Comparison of ENCODE assay signal across 19 cellular contexts in genomic region chr9:79685576-79685975, GRCh38.
DNase-seq lines count a peak whose midpoint lies in the region; ATAC-seq, FAIRE-seq and TF ChIP-seq lines count a peak whose summit lies in the region.
"Had no signal": no experiment of that assay in that cellular context is flagged by ENCODE, and none has a peak within 500 bp of the region (broad histone marks: within the 10 kb centered on the region; RNA-seq: fewer than 3 reads in every experiment).

No MANE protein-coding gene starts in this region.

- H3K4me3 Mint-ChIP-seq in natural killer cell treated with Interleukin-12 subunit alpha and Interleukin-12 subunit beta and Interleukin-15 and Interleukin-18, amount 100 ng/mL, for 72 hours, result no peak overlapping the region
- H3K4me3 Mint-ChIP-seq: activated naive CD8-positive, alpha-beta T cell treated with anti-CD3 and anti-CD28 coated beads, Interleukin-2, amount 50 U/mL, for 24 hours; central memory CD8-positive, alpha-beta T cell had no signal

- no peaks in the 10 kb centered on the region for H3K9me3 ChIP-seq in adipocyte (ENCODE audit: control insufficient read depth, low read length)
- H3K9me3 ChIP-seq in smooth muscle cell (replicated peaks; ENCODE audit: low read depth), result no peaks in the 10 kb centered on the region
- no peaks in the 10 kb centered on the region for H3K9me3 ChIP-seq in transverse colon
- no peaks in the 10 kb centered on the region for H3K9me3 ChIP-seq in A673 (ENCODE audit: low read depth, low read length, poor library complexity, severe bottlenecking)
- H3K9me3 ChIP-seq: vagina had no signal

- no peaks in the 10 kb centered on the region for H3K27me3 Mint-ChIP-seq in natural killer cell treated with Interleukin-12 subunit alpha and Interleukin-12 subunit beta and Interleukin-15 and Interleukin-18, amount 100 ng/mL, for 72 hours
- H3K27me3 Mint-ChIP-seq: activated naive CD8-positive, alpha-beta T cell treated with anti-CD3 and anti-CD28 coated beads, Interleukin-2, amount 50 U/mL, for 24 hours; central memory CD8-positive, alpha-beta T cell; naive B cell had no signal

- peaks cover 24% of the 10 kb centered on the region for H4K20me1 ChIP-seq in smooth muscle cell (ENCODE audit: low read depth)

- no peak for TF ChIP-seq EP300 in transverse colon (IDR thresholded peaks at IDR 0.05; ENCODE audit: low read depth)

- H3K9ac ChIP-seq in adipocyte (ENCODE audit: low read length) (no peak overlapping the region), smooth muscle cell (ENCODE audit: low read depth) (no peak overlapping the region)

- POLR2A ChIA-PET in A673 (lab: Charles Lee; ENCODE audit: low non-redundant PET), result no interaction called here

- H3K27ac ChIP-seq in smooth muscle cell (ENCODE audit: low read depth) (peak overlapping the region; percentile 41), transverse colon (no peak overlapping the region), A673 (ENCODE audit: low read depth, low read length, poor library complexity, severe bottlenecking) (no peak overlapping the region)
- H3K27ac ChIP-seq: C4-2B, vagina had no signal

- H3K4me1 Mint-ChIP-seq in natural killer cell treated with Interleukin-12 subunit alpha and Interleukin-12 subunit beta and Interleukin-15 and Interleukin-18, amount 100 ng/mL, for 72 hours (ENCODE audit: low read depth in 2 of 2), result peaks cover 44 to 45% of the 10 kb centered on the region in 2 donors

- H3K4me1 ChIP-seq in adipocyte (ENCODE audit: control insufficient read depth, insufficient read depth, low read length), result peaks cover 20% of the 10 kb centered on the region
- peaks cover 14% of the 10 kb centered on the region for H3K4me1 ChIP-seq in smooth muscle cell (ENCODE audit: low read depth)
- peaks cover 0 to 18% (median 4%) of the 10 kb centered on the region in 4 donors for H3K4me1 ChIP-seq in transverse colon
- no peaks in the 10 kb centered on the region for H3K4me1 ChIP-seq in A673 (ENCODE audit: insufficient read depth, low read length, poor library complexity, severe bottlenecking)

- H3K4me2 ChIP-seq in smooth muscle cell, result no peak overlapping the region

- H3K4me3 ChIP-seq in adipocyte (ENCODE audit: low read length) (no peak overlapping the region), fibroblast of mammary gland (ENCODE audit: control insufficient read depth, low read depth, low read length) (no peak overlapping the region), smooth muscle cell (no peak overlapping the region), transverse colon (no peak overlapping the region), A673 (ENCODE audit: low read depth, low read length, poor library complexity, severe bottlenecking) (no peak overlapping the region)
- H3K4me3 ChIP-seq: lung, vagina had no signal

- H3K79me2 ChIP-seq in smooth muscle cell (ENCODE audit: low read depth), result peaks cover 3% of the 10 kb centered on the region

- intact Hi-C loops in transverse colon (cut with DNase I; ENCODE audit: low total_unique reads) (no loop called here), A673 (cut with micrococcal nuclease; ENCODE audit: unreplicated experiment) (no loop called here)

- DNase-seq in adipocyte (ENCODE audit: low read depth) (peak; percentile 56), fibroblast of mammary gland (ENCODE audit: low read depth) (peak; percentile 75), smooth muscle cell (lab: John Stamatoyannopoulos, UW; ENCODE audit: unreplicated experiment) (no peak), transverse colon (no peak), A673 (ENCODE audit: low spot score) (no peak)
- no peak for DNase-seq in natural killer cell treated with Interleukin-12 subunit alpha and Interleukin-12 subunit beta and Interleukin-15 and Interleukin-18, amount 100 ng/mL, for 72 hours (ENCODE audit: low spot score)
- DNase-seq: activated naive CD8-positive, alpha-beta T cell treated with anti-CD3 and anti-CD28 coated beads, Interleukin-2, amount 50 U/mL, for 24 hours; MM.1S; naive B cell; NCI-H1694 treated with DMSO at 0.1 percent for 48 hours; NCI-H226; stimulated activated CD4-positive, alpha-beta T cell treated with anti-CD3 and anti-CD28 coated beads, Interleukin-4, amount 100 ng/mL, for 1 hour had no signal

- H3K36me3 ChIP-seq in adipocyte (ENCODE audit: control insufficient read depth, insufficient read depth, low read length, severe bottlenecking) (no peaks in the 10 kb centered on the region), smooth muscle cell (ENCODE audit: low read depth) (no peaks in the 10 kb centered on the region), transverse colon (no peaks in the 10 kb centered on the region), A673 (ENCODE audit: insufficient read depth, low read length, poor library complexity, severe bottlenecking) (no peaks in the 10 kb centered on the region)
- H3K36me3 ChIP-seq: vagina had no signal

- H3K36me3 Mint-ChIP-seq in natural killer cell treated with Interleukin-12 subunit alpha and Interleukin-12 subunit beta and Interleukin-15 and Interleukin-18, amount 100 ng/mL, for 72 hours, result no peaks in the 10 kb centered on the region

- peak; percentile 60 for FAIRE-seq in G401.6 (lab: Jason Lieb, UNC)

- H3F3A ChIP-seq in smooth muscle cell (ENCODE audit: low read depth), result no peaks in the 10 kb centered on the region

- H3K27me3 ChIP-seq in adipocyte (replicated peaks; ENCODE audit: control insufficient read depth, insufficient read depth, low read length) (no peaks in the 10 kb centered on the region), smooth muscle cell (ENCODE audit: low read depth) (no peaks in the 10 kb centered on the region), transverse colon (no peaks in the 10 kb centered on the region), A673 (replicated peaks; ENCODE audit: insufficient read depth, low read depth, low read length, poor library complexity) (no peaks in the 10 kb centered on the region)
- H3K27me3 ChIP-seq: vagina had no signal

- CTCF ChIA-PET in A673 (lab: Charles Lee), result no interaction called here

- TF ChIP-seq POLR2A in transverse colon (IDR thresholded peaks at IDR 0.05), result no peak

- BruUV-seq in A673 (replicated peaks; lab: Mats Ljungman, UMichigan), result no TSS peak

- in situ Hi-C loops in transverse colon (cut with MboI; ENCODE audit: low pct_ligation_motif_present in 1 of 4, low pct_unique_long_range_greater_than_20kb in 1 of 4, low sequenced_read_pairs in 3 of 4), result no loop called here

- no peak for ATAC-seq in natural killer cell treated with Interleukin-12 subunit alpha and Interleukin-12 subunit beta and Interleukin-15 and Interleukin-18, amount 100 ng/mL, for 72 hours
- ATAC-seq: activated naive CD8-positive, alpha-beta T cell treated with anti-CD3 and anti-CD28 coated beads, Interleukin-2, amount 50 U/mL, for 24 hours; Panc1 had no signal

- WGBS in smooth muscle cell (ENCODE audit: low lambda C conversion rate), result 71% methylated on average over 1 of the region's 1 CpG
- 58 to 80% methylated on average over 1 of the region's 1 CpG for WGBS in transverse colon (ENCODE audit: low coverage in 1 of 2), 2 donors

- no peak overlapping the region for H2AFZ ChIP-seq in smooth muscle cell (ENCODE audit: low read depth)

- H3K9me3 Mint-ChIP-seq in natural killer cell treated with Interleukin-12 subunit alpha and Interleukin-12 subunit beta and Interleukin-15 and Interleukin-18, amount 100 ng/mL, for 72 hours, result peaks cover 3% of the 10 kb centered on the region
- H3K9me3 Mint-ChIP-seq: activated naive CD8-positive, alpha-beta T cell treated with anti-CD3 and anti-CD28 coated beads, Interleukin-2, amount 50 U/mL, for 24 hours; activated T-helper 2 cell treated with anti-CD3 and anti-CD28 coated beads, Interferon-gamma antibody, Interleukin-2, Interleukin-4, amounts not matched to agents 10 μg/mL and 5 μg/mL and 100 μg/mL, durations not matched to agents 14 hours and 24 hours and 36 hours; central memory CD8-positive, alpha-beta T cell; naive B cell had no signal

- TF ChIP-seq CTCF in fibroblast of mammary gland (conservative IDR thresholded peaks at IDR 0.05; ENCODE audit: control insufficient read depth, insufficient read depth, low read depth, low read length) (no peak), smooth muscle cell (IDR thresholded peaks at IDR 0.05; ENCODE audit: borderline replicate concordance, insufficient read depth, poor library complexity, severe bottlenecking) (no peak), transverse colon (IDR thresholded peaks at IDR 0.05) (no peak), A673 (conservative IDR thresholded peaks at IDR 0.05; ENCODE audit: low read depth, low read length) (no peak)

- H3K27ac Mint-ChIP-seq in natural killer cell treated with Interleukin-12 subunit alpha and Interleukin-12 subunit beta and Interleukin-15 and Interleukin-18, amount 100 ng/mL, for 72 hours, result no peak overlapping the region
- H3K27ac Mint-ChIP-seq: activated T-helper 2 cell treated with anti-CD3 and anti-CD28 coated beads, Interferon-gamma antibody, Interleukin-2, Interleukin-4, amounts not matched to agents 10 μg/mL and 5 μg/mL and 100 μg/mL, durations not matched to agents 14 hours and 24 hours and 36 hours had no signal

Comparison
In these comparisons a context has a peak if more than half of its experiments do, and no peak if none do; other contexts are left out.
1. DNase-seq: peak in adipocyte (single experiment) and fibroblast of mammary gland (single experiment); none in smooth muscle cell (single experiment), transverse colon (single experiment), natural killer cell treated with Interleukin-12 subunit alpha and Interleukin-12 subunit beta and Interleukin-15 and Interleukin-18, amount 100 ng/mL, for 72 hours (single experiment) and A673 (single experiment).